Comparison of ENCODE assay signal across 8 cellular contexts in the genomic region with DNA sequence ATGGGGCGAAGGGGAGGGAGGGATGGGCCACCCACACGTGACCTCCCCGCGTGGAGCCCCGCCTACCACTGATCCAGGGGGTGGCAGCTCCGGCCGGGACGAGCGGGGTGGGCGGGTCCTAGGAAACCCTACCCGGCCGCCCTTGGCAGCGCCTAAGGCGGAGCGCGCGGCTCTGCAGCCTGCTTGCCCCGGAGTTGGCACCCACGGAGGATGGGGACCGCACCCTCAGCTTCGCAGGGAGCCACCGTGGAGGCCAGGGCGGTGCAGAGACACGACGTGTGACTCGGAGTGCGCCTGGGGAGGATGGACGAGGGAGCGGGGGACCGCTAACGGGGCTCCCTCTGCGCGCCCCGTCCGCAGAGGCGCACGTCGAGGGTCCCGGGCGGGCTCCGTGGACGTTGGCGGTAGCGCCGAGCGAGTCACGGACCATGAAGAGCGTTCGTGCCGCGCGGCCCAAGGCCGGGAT. TPM values are rescaled to one million over a fixed set of nuclear protein-coding genes. Genes with fewer than 3 reads are reported as not detected.
A peak's percentile ranks its signal among the peaks of the same experiment; 100 is the strongest.
DNase-seq lines count a peak whose midpoint lies in the region; ATAC-seq and TF ChIP-seq lines count a peak whose summit lies in the region.

A gene with protein sequence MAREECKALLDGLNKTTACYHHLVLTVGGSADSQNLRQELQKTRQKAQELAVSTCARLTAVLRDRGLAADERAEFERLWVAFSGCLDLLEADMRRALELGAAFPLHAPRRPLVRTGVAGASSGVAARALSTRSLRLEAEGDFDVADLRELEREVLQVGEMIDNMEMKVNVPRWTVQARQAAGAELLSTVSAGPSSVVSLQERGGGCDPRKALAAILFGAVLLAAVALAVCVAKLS (plus strand): TSS at position 129 of the 466 bp plus-strand sequence. CDS start 416 bp downstream, outside the sequence.

- peak; percentile 88 to 89 for ATAC-seq in lower lobe of right lung
- no peak for ATAC-seq in HG03520 (IDR thresholded peaks at IDR 0.05; ENCODE audit: unreplicated experiment)

- H3K36me3 ChIP-seq in ectodermal cell (ENCODE audit: control insufficient read depth, insufficient read depth, low read length) (no peaks in the 10 kb centered on the region), lower lobe of right lung (no peaks in the 10 kb centered on the region)

- 5 to 6% methylated on average over 53 of the region's 53 CpGs for WGBS in ectodermal cell, 2 experiments

- no peak within 1 kb of the TSS for H3K27ac ChIP-seq in ectodermal cell (ENCODE audit: insufficient read depth, low read depth, low read length, poor library complexity, severe bottlenecking)
- peak within 1 kb of the TSS; percentile 82 for H3K27ac ChIP-seq in lower lobe of right lung

- H3K36me3 Mint-ChIP-seq in HFFc6 (ENCODE audit: low read depth) = peaks cover 6% of the 10 kb centered on the region; the same call in 1 of the 2 replicates

- H3K9me3 ChIP-seq in ectodermal cell (ENCODE audit: control insufficient read depth, low read length) (no peaks in the 10 kb centered on the region), lower lobe of right lung (no peaks in the 10 kb centered on the region)

- peak within 1 kb of the TSS; percentile 68 for H3K27ac Mint-ChIP-seq in HFFc6

- H3K4me3 ChIP-seq in ectodermal cell (ENCODE audit: insufficient read depth, low read depth, low read length) (peak within 1 kb of the TSS; percentile 62), lower lobe of right lung (peak within 1 kb of the TSS; percentile 91)

- H3K4me1 Mint-ChIP-seq in HFFc6 (ENCODE audit: low read depth) = peaks cover 21% of the 10 kb centered on the region

- peak within 1 kb of the TSS; percentile 81 for H3K4me3 Mint-ChIP-seq in HFFc6

- H3K9me3 Mint-ChIP-seq in HFFc6 = no peaks in the 10 kb centered on the region

- peak; percentile 86 for DNase-seq in D341Med (ENCODE audit: low spot score)
- peak; percentile 55 for DNase-seq in HFFc6
- peak; percentile 72 to 87 for DNase-seq in NCI-H446 (lab: John Stamatoyannopoulos, UW)
- peak; percentile 48 to 49 for DNase-seq in activated CD4-positive, alpha-beta T cell treated with anti-CD3 and anti-CD28 coated beads, Interleukin-2, amount 50 U/mL, for 4 hours
- DNase-seq in lower lobe of right lung = peak; percentile 90
- DNase-seq in stimulated activated CD4-positive, alpha-beta T cell treated with anti-CD3 and anti-CD28 coated beads, TNF-alpha, amount 100 ng/mL, for 4 hours (ENCODE audit: low read depth in 3 of 3) = peak; percentile 44 to 49 (median 48)

- peaks cover 12% of the 10 kb centered on the region for H3K27me3 Mint-ChIP-seq in HFFc6 (ENCODE audit: insufficient read depth)

- peaks cover 10% of the 10 kb centered on the region for H3K4me1 ChIP-seq in ectodermal cell (ENCODE audit: control insufficient read depth, insufficient read depth, low read length)
- H3K4me1 ChIP-seq in lower lobe of right lung = peaks cover 24% of the 10 kb centered on the region

- H3K27me3 ChIP-seq in ectodermal cell (ENCODE audit: control insufficient read depth, insufficient read depth, low read length, poor library complexity, severe bottlenecking) = peaks cover 53% of the 10 kb centered on the region
- peaks cover 21% of the 10 kb centered on the region for H3K27me3 ChIP-seq in lower lobe of right lung (ENCODE audit: low read depth)

- TF ChIP-seq CTCF in HFFc6 (IDR thresholded peaks at IDR 0.05) (no peak), lower lobe of right lung (IDR thresholded peaks at IDR 0.05) (no peak)

- intact Hi-C loops in lower lobe of right lung (cut with DNase I) = no loop called here

RNA-seq across cellular contexts. Expression of the gene that starts here (rescaled TPM):
- total RNA-seq in HFFc6 (2021; fragmentation: NEBNext Ultra II Directional; extraction: Animal tissue kit (Norgen Biotek cat#: 25700)) = under 1 TPM; 0.16 to 0.38 (median 0.19) TPM
- polyA plus RNA-seq in ectodermal cell (2013, experiment 1 of 4) = not detected
- 0.21 TPM for polyA plus RNA-seq in ectodermal cell (2013, experiment 2 of 4)
- 0.11 TPM for polyA plus RNA-seq in ectodermal cell (2013, experiment 3 of 4)
- 0.16 TPM for polyA plus RNA-seq in ectodermal cell (2013, experiment 4 of 4)
- 2.1 TPM for total RNA-seq in lower lobe of right lung

Comparison
In these comparisons a context has a peak if more than half of its experiments do, and no peak if none do; other contexts are left out.
1. Peak in DNase-seq in HFFc6; RNA of the gene not detected or under 1 TPM.